ENCODE assay signal across 13 cellular contexts in the genomic region with DNA sequence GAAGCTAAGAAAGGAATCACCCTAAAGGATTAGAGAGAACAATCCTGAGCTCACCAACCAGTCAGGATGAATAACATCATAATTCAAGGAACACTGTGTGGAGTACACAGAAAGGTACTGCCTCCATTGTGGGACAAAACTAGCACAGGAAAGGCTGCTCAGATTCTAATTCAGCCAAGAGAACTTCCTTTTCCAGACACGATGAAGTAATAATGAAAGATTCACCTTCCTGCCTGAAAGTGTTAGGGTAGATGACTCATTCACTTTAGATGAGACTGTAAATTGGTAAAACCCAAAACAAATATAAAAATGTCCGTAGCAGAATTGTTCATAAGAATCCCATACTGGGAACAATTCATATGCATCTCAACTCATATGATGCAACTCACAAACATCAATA.
"Had no signal": no experiment of that assay in that cellular context is flagged by ENCODE, and none has a peak within 500 bp of the region (broad histone marks: within the 10 kb centered on the region; RNA-seq: fewer than 3 reads in every experiment).

No MANE protein-coding gene starts in this region.

- H3K4me2 ChIP-seq: hepatocyte had no signal

- DNase-seq: activated CD4-positive, alpha-beta T cell treated with anti-CD3 and anti-CD28 coated beads, Interleukin-2, amount 50 U/mL, for 48 hours; activated effector memory CD4-positive, alpha-beta T cell treated with anti-CD3 and anti-CD28 coated beads, Interleukin-2, amount 50 U/mL, for 16 hours; islet precursor cell; left lung; mucosa of descending colon; stimulated activated CD4-positive, alpha-beta T cell treated with anti-CD3 and anti-CD28 coated beads, Interleukin-2, amount 100 ng/mL, for 48 hours had no signal

- H3K79me2 ChIP-seq: hepatocyte had no signal

- H2AFZ ChIP-seq: hepatocyte had no signal

- ATAC-seq: activated naive CD4-positive, alpha-beta T cell treated with anti-CD3 and anti-CD28 coated beads, Interleukin-2, amount 50 U/mL, for 72 hours; left lung; mucosa of descending colon; naive thymus-derived CD4-positive, alpha-beta T cell; stimulated activated memory B cell treated with anti-CD40 and anti-IgM and Interleukin-4, amounts not matched to agents 10 μg/mL and 1 μg/mL and 100 μg/mL, for 72 hours had no signal

- H3K4me3 ChIP-seq: coronary artery, esophagus muscularis mucosa, hepatocyte, left lung, mucosa of descending colon had no signal

- H3K27ac ChIP-seq: coronary artery, esophagus muscularis mucosa, hepatocyte, left lung, VCaP had no signal

- H3K36me3 ChIP-seq: esophagus muscularis mucosa, left lung had no signal

- H3K27me3 ChIP-seq: esophagus muscularis mucosa, hepatocyte, left lung had no signal

- H3K4me1 ChIP-seq: esophagus muscularis mucosa, left lung had no signal

- H3K9me3 ChIP-seq: esophagus muscularis mucosa, left lung, mucosa of descending colon had no signal
